ENCODE assay signal across 35 cellular contexts in genomic region chr6:8764733-8765132, GRCh38.
DNase-seq lines count a peak whose midpoint lies in the region; ATAC-seq and TF ChIP-seq lines count a peak whose summit lies in the region.
"Had no signal": no experiment of that assay in that cellular context is flagged by ENCODE, and none has a peak within 500 bp of the region (broad histone marks: within the 10 kb centered on the region; RNA-seq: fewer than 3 reads in every experiment).

No MANE protein-coding gene starts in this region.

- H3K4me3 ChIP-seq in right atrium auricular region = no peak overlapping the region
- H3K4me3 ChIP-seq in cardiac muscle cell = no peak overlapping the region
- no peak overlapping the region for H3K4me3 ChIP-seq in left ventricle myocardium inferior
- H3K4me3 ChIP-seq in retinal pigment epithelial cell (ENCODE audit: low read length) = no peak overlapping the region
- H3K4me3 ChIP-seq in naive thymus-derived CD4-positive, alpha-beta T cell (ENCODE audit: low read length) = no peak overlapping the region
- H3K4me3 ChIP-seq: A549; BLaER1; BLaER1 treated with 17β-estradiol and CSF1 and Interleukin-3, amounts not matched to agents 10 nM and 100 nM had no signal

- no peaks in the 10 kb centered on the region for H3K9me3 ChIP-seq in right atrium auricular region
- no peaks in the 10 kb centered on the region for H3K9me3 ChIP-seq in cardiac muscle cell (ENCODE audit: low read depth)
- H3K9me3 ChIP-seq in left ventricle myocardium inferior (replicated peaks) = no peaks in the 10 kb centered on the region
- H3K9me3 ChIP-seq in naive thymus-derived CD4-positive, alpha-beta T cell (ENCODE audit: control insufficient read depth in 2 of 3, low read length in 3 of 3) = no peaks in the 10 kb centered on the region
- H3K9me3 ChIP-seq: A549; BE2C; BLaER1; BLaER1 treated with 17β-estradiol and CSF1 and Interleukin-3, amounts not matched to agents 10 nM and 100 nM; Caco-2 had no signal

- H3K27me3 Mint-ChIP-seq in naive thymus-derived CD4-positive, alpha-beta T cell = peaks cover 0 to 3% (median 0%) of the 10 kb centered on the region in 5 donors
- H3K27me3 Mint-ChIP-seq: B cell; CD4-positive, alpha-beta memory T cell; CD4-positive, alpha-beta T cell; CD4-positive, CD25-positive, alpha-beta regulatory T cell; CD8-positive, alpha-beta memory T cell had no signal

- ATAC-seq in Right ventricle myocardium superior (ENCODE audit: poor library complexity) = peak; percentile 87
- ATAC-seq in left ventricle myocardium superior = peak; percentile 43
- ATAC-seq in Right ventricle myocardium inferior = no peak
- ATAC-seq in naive thymus-derived CD4-positive, alpha-beta T cell = no peak
- ATAC-seq: A549; CD8-positive, alpha-beta T cell had no signal

- intact Hi-C loops in Right ventricle myocardium superior (cut with DNase I) = no loop called here
- intact Hi-C loops in left ventricle myocardium inferior (cut with micrococcal nuclease) = no loop called here
- intact Hi-C loops in left ventricle myocardium superior (cut with micrococcal nuclease) = no loop called here
- intact Hi-C loops in Right ventricle myocardium inferior (cut with DNase I) = loop anchor here (5.0 kb wide), 1 partner anchor 93 kb away; no protein-coding TSS in a partner anchor
- intact Hi-C loops in naive thymus-derived CD4-positive, alpha-beta T cell (cut with micrococcal nuclease) = no loop called here

- H3K27ac Mint-ChIP-seq in naive thymus-derived CD4-positive, alpha-beta T cell = no peak overlapping the region
- H3K27ac Mint-ChIP-seq: B cell; CD14-positive monocyte; CD4-positive, alpha-beta memory T cell; CD4-positive, alpha-beta T cell; CD4-positive, CD25-positive, alpha-beta regulatory T cell; CD8-positive, alpha-beta memory T cell; CD8-positive, alpha-beta T cell had no signal

- no peak overlapping the region for H3K4me3 Mint-ChIP-seq in naive thymus-derived CD4-positive, alpha-beta T cell
- H3K4me3 Mint-ChIP-seq: B cell; CD14-positive monocyte; CD4-positive, alpha-beta memory T cell; CD4-positive, alpha-beta T cell; CD4-positive, CD25-positive, alpha-beta regulatory T cell; CD8-positive, alpha-beta memory T cell; CD8-positive, alpha-beta T cell had no signal

- no peaks in the 10 kb centered on the region for H3K4me1 Mint-ChIP-seq in naive thymus-derived CD4-positive, alpha-beta T cell
- H3K4me1 Mint-ChIP-seq: B cell; CD4-positive, alpha-beta memory T cell; CD4-positive, CD25-positive, alpha-beta regulatory T cell; CD8-positive, alpha-beta memory T cell had no signal

- peaks cover 0 to 8% (median 2%) of the 10 kb centered on the region in 11 donors for H3K9me3 Mint-ChIP-seq in naive thymus-derived CD4-positive, alpha-beta T cell

- POLR2A ChIA-PET in naive thymus-derived CD4-positive, alpha-beta T cell (lab: Charles Lee) = no interaction called here

- H3K36me3 Mint-ChIP-seq in naive thymus-derived CD4-positive, alpha-beta T cell = no peaks in the 10 kb centered on the region
- H3K36me3 Mint-ChIP-seq: CD14-positive monocyte; CD4-positive, alpha-beta memory T cell; CD4-positive, CD25-positive, alpha-beta regulatory T cell; CD8-positive, alpha-beta memory T cell; CD8-positive, alpha-beta T cell had no signal

- H3K27me3 ChIP-seq in right atrium auricular region (no peaks in the 10 kb centered on the region), cardiac muscle cell (no peaks in the 10 kb centered on the region), left ventricle myocardium inferior (ENCODE audit: low read depth) (no peaks in the 10 kb centered on the region)
- no peaks in the 10 kb centered on the region for H3K27me3 ChIP-seq in naive thymus-derived CD4-positive, alpha-beta T cell (ENCODE audit: control insufficient read depth in 2 of 2, insufficient read depth in 2 of 2, low read length in 2 of 2)
- H3K27me3 ChIP-seq: BE2C; BLaER1; BLaER1 treated with 17β-estradiol and CSF1 and Interleukin-3, amounts not matched to agents 10 nM and 100 nM had no signal

- TF ChIP-seq CTCF in right atrium auricular region (IDR thresholded peaks at IDR 0.05) (no peak), cardiac muscle cell (IDR thresholded peaks at IDR 0.05; ENCODE audit: low read depth, low read length) (no peak), left ventricle myocardium inferior (IDR thresholded peaks at IDR 0.05; ENCODE audit: borderline replicate concordance) (no peak), retinal pigment epithelial cell (conservative IDR thresholded peaks at IDR 0.05; ENCODE audit: low read depth, low read length) (no peak)

- CTCF ChIA-PET in naive thymus-derived CD4-positive, alpha-beta T cell (lab: Charles Lee) = no interaction called here

- H3K27ac ChIP-seq in right atrium auricular region = no peak overlapping the region
- H3K27ac ChIP-seq in cardiac muscle cell = peak overlapping the region; percentile 68
- no peak overlapping the region for H3K27ac ChIP-seq in left ventricle myocardium inferior (replicated peaks)
- no peak overlapping the region for H3K27ac ChIP-seq in naive thymus-derived CD4-positive, alpha-beta T cell (ENCODE audit: low read depth, low read length)
- H3K27ac ChIP-seq: 22Rv1; A549; BLaER1; BLaER1 treated with 17β-estradiol and CSF1 and Interleukin-3, amounts not matched to agents 10 nM and 100 nM; C4-2B had no signal

- DNase-seq in Right ventricle myocardium superior (no peak), right atrium auricular region (ENCODE audit: low spot score) (no peak), cardiac muscle cell (ENCODE audit: low read depth in 1 of 2, low spot score in 1 of 2) (peak in 1 of 2 donors; percentile 61), left ventricle myocardium inferior (no peak), left ventricle myocardium superior (no peak), Right ventricle myocardium inferior (ENCODE audit: missing footprints) (no peak), retinal pigment epithelial cell (ENCODE audit: low read depth) (peak; percentile 9)
- no peak for DNase-seq in naive thymus-derived CD4-positive, alpha-beta T cell
- DNase-seq: 8988T; ACHN; AML-193; BE2C; C1 segment of cervical spinal cord; Caco-2; Calu3; CD4-positive, alpha-beta memory T cell; CD4-positive, alpha-beta T cell; CD4-positive, CD25-positive, alpha-beta regulatory T cell; CD8-positive, alpha-beta memory T cell; CD8-positive, alpha-beta T cell; COR-L47; DMS 273 treated with DMSO at 0.1 percent for 48 hours; DMS153; DMS53; DMS79; DMS79 treated with DMSO at 0.1 percent for 48 hours; DND-41; EL had no signal

- H3K4me1 ChIP-seq in right atrium auricular region (no peaks in the 10 kb centered on the region), cardiac muscle cell (ENCODE audit: low read depth) (peaks cover 14% of the 10 kb centered on the region), left ventricle myocardium inferior (peaks cover 17% of the 10 kb centered on the region)
- no peaks in the 10 kb centered on the region for H3K4me1 ChIP-seq in naive thymus-derived CD4-positive, alpha-beta T cell (ENCODE audit: control insufficient read depth in 2 of 2, insufficient read depth in 2 of 2, low read length in 2 of 2)
- H3K4me1 ChIP-seq: A549, BE2C, BLaER1, Caco-2 had no signal

- H3K36me3 ChIP-seq in right atrium auricular region = no peaks in the 10 kb centered on the region
- no peaks in the 10 kb centered on the region for H3K36me3 ChIP-seq in cardiac muscle cell
- H3K36me3 ChIP-seq in left ventricle myocardium inferior = no peaks in the 10 kb centered on the region
- no peaks in the 10 kb centered on the region for H3K36me3 ChIP-seq in naive thymus-derived CD4-positive, alpha-beta T cell (ENCODE audit: control insufficient read depth in 2 of 3, insufficient read depth in 3 of 3, low read length in 3 of 3)
- H3K36me3 ChIP-seq: BE2C; BLaER1; BLaER1 treated with 17β-estradiol and CSF1 and Interleukin-3, amounts not matched to agents 10 nM and 100 nM had no signal

Comparison
In these comparisons a context has a peak if more than half of its experiments do, and no peak if none do; other contexts are left out.
1. ATAC-seq: peak in Right ventricle myocardium superior (single experiment) and left ventricle myocardium superior (single experiment); none in Right ventricle myocardium inferior (single experiment) and naive thymus-derived CD4-positive, alpha-beta T cell (single experiment).